In the genomic region with DNA sequence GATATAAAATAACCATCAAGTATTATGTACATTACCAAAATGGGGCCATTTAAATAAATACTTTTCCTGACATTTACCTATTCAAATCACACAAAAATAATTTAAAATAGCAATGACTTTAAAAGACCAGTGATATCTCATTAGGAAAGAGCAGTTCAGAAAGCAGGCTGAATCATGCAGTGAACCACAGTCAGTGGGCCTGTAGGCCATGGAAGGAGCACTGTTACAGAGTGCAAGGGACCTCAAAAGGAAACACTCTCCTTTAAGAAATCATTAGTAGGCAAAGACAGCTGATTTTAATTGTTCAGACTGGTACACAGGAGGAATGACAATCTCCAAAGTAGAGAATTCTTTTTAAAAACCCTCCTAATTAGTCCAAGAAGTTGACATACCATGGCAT, we compare ENCODE assay signal across 25 cellular contexts.
"Had no signal": no experiment of that assay in that cellular context is flagged by ENCODE, and none has a peak within 500 bp of the region (broad histone marks: within the 10 kb centered on the region; RNA-seq: fewer than 3 reads in every experiment).

No MANE protein-coding gene starts in this region.

- H3K4me1 Mint-ChIP-seq: IgD-negative memory B cell had no signal

- H3K4me3 ChIP-seq: cardiac muscle cell, MG63 had no signal

- H3K9me3 Mint-ChIP-seq: activated CD4-positive, alpha-beta memory T cell treated with anti-CD3 and anti-CD28 coated beads, Interleukin-2, amount 10 ng/mL, durations not matched to agents 7 days and 5 days; IgD-negative memory B cell; T-cell had no signal

- H3K36me3 ChIP-seq: brain microvascular endothelial cell, cardiac muscle cell, MG63 had no signal

- H3K27ac ChIP-seq: brain microvascular endothelial cell, cardiac muscle cell, VCaP had no signal

- H3K27me3 Mint-ChIP-seq: activated CD4-positive, alpha-beta memory T cell treated with anti-CD3 and anti-CD28 coated beads, Interleukin-2, amount 10 ng/mL, durations not matched to agents 7 days and 5 days; IgD-negative memory B cell; T-cell had no signal

- H3K9me3 ChIP-seq: MG63 had no signal

- ATAC-seq: T-cell had no signal

- DNase-seq: activated CD4-positive, alpha-beta memory T cell treated with anti-CD3 and anti-CD28 coated beads, Interleukin-2, amount 10 ng/mL, durations not matched to agents 7 days and 5 days; activated CD4-positive, alpha-beta T cell treated with anti-CD3 and anti-CD28 coated beads, Interleukin-2, amount 50 U/mL, for 1 hour; activated CD4-positive, CD25-positive, alpha-beta regulatory T cell; activated naive CD4-positive, alpha-beta T cell treated with anti-CD3 and anti-CD28 coated beads, Interleukin-2, amount 50 U/mL, for 16 hours; activated T-cell treated with anti-CD3 and anti-CD28 coated beads, Interleukin-2, amount 50 U/mL, for 1 hour; amygdala; brain microvascular endothelial cell; cerebellar nuclear complex; KG1; MG63; NCI-H1105; NCI-H1436; NCI-H1694 treated with DMSO at 0.1 percent for 48 hours; NCI-H2081; NCI-H446; NCI-H524; NCI-H82; SIG-M5; T-cell; T-helper 2 cell; T1000 had no signal

- H3K4me3 Mint-ChIP-seq: activated CD4-positive, alpha-beta memory T cell treated with anti-CD3 and anti-CD28 coated beads, Interleukin-2, amount 10 ng/mL, durations not matched to agents 7 days and 5 days; IgD-negative memory B cell; T-cell had no signal

- H3K27me3 ChIP-seq: brain microvascular endothelial cell, cardiac muscle cell, MG63 had no signal

- H3K27ac Mint-ChIP-seq: activated CD4-positive, alpha-beta memory T cell treated with anti-CD3 and anti-CD28 coated beads, Interleukin-2, amount 10 ng/mL, durations not matched to agents 7 days and 5 days; IgD-negative memory B cell; T-cell had no signal

- FAIRE-seq: astrocyte had no signal
